22 cellular contexts compared by ENCODE assay signal in genomic region chr10:34164029-34164428, GRCh38.
"Had no signal": no experiment of that assay in that cellular context is flagged by ENCODE, and none has a peak within 500 bp of the region (broad histone marks: within the 10 kb centered on the region; RNA-seq: fewer than 3 reads in every experiment).

No MANE protein-coding gene starts in this region.

- H3K36me3 ChIP-seq: esophagus muscularis mucosa, gastroesophageal sphincter, heart left ventricle, left lung, lower lobe of right lung had no signal

- H2AFZ ChIP-seq: hepatocyte had no signal

- H3K9me3 ChIP-seq: esophagus muscularis mucosa, gastroesophageal sphincter, heart left ventricle, left lung, lower lobe of right lung had no signal

- ATAC-seq: foreskin keratinocyte; gastroesophageal sphincter; heart left ventricle; left colon; left lung; left ventricle myocardium superior; lower lobe of right lung; naive thymus-derived CD4-positive, alpha-beta T cell had no signal

- H3K27ac ChIP-seq: coronary artery, dorsolateral prefrontal cortex, esophagus muscularis mucosa, foreskin keratinocyte, gastroesophageal sphincter, heart left ventricle, hepatocyte, left lung, lower lobe of right lung had no signal

- H3K4me3 ChIP-seq: coronary artery, dorsolateral prefrontal cortex, esophagus muscularis mucosa, gastroesophageal sphincter, heart left ventricle, hepatocyte, left lung, lower lobe of right lung had no signal

- H3K27me3 ChIP-seq: esophagus muscularis mucosa, foreskin keratinocyte, gastroesophageal sphincter, heart left ventricle, hepatocyte, left lung had no signal

- H3K4me2 ChIP-seq: hepatocyte had no signal

- DNase-seq: dermis blood vessel endothelial cell; dorsolateral prefrontal cortex; effector CD4-positive, alpha-beta T cell; effector memory CD4-positive, alpha-beta T cell; foreskin keratinocyte; heart left ventricle; hypothalamus; immature natural killer cell; islet precursor cell; kidney; kidney glomerular epithelial cell; left colon; left lung; left ventricle myocardium superior; lower lobe of right lung; mesendoderm; midbrain; naive thymus-derived CD4-positive, alpha-beta T cell had no signal

- H3K4me1 ChIP-seq: left lung, lower lobe of right lung had no signal
